Comparison of ENCODE assay signal across 8 cellular contexts in the genomic region with DNA sequence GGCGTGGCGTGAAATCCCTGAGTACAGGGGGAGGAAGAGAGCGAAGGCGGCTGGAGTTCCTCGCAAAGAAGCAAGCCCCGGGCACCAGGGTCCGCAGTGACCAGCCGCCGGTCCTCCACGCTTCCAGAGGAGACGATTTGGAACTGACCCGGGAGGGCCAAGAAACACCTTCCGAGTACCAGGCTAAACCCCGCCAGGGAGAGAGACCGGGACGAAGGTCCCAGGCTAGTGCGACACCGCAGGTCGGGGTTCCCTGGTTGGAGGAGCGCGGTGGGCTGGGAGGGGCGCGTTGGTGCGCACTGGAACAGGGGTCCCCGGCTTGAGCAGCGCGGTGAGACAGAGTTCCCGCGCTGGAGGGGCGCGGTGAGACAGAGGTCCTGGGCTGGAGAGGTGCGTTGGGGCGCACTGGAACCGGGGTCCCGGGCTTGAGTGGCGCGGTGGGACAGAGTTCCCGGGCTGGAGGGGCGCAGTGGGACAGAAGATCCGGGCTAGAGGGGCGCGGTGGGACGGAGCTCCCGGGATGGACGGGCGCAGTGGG. TPM values are rescaled to one million over a fixed set of nuclear protein-coding genes. Genes with fewer than 3 reads are reported as not detected.
DNase-seq lines count a peak whose midpoint lies in the region; ATAC-seq and TF ChIP-seq lines count a peak whose summit lies in the region.

No MANE protein-coding gene starts in this region.

- peak overlapping the region; percentile 87 for H3K4me3 ChIP-seq in ACC112 (ENCODE audit: low read depth, low read length)
- H3K4me3 ChIP-seq in PC-9: peak overlapping the region; percentile 74
- peak overlapping the region; percentile 94 for H3K4me3 ChIP-seq in brain microvascular endothelial cell (ENCODE audit: low read depth, low read length)
- peak overlapping the region; percentile 88 for H3K4me3 ChIP-seq in iPS-20b (ENCODE audit: low read length)
- H3K4me3 ChIP-seq in skeletal muscle satellite cell (ENCODE audit: low read length): peak overlapping the region; percentile 100

- CTCF ChIA-PET in PC-9 (lab: Charles Lee): no interaction called here

- H3K27me3 ChIP-seq in ACC112 (ENCODE audit: insufficient read depth, low read length) (no peaks in the 10 kb centered on the region), PC-9 (ENCODE audit: insufficient read depth, low read depth) (no peaks in the 10 kb centered on the region), brain microvascular endothelial cell (replicated peaks) (no peaks in the 10 kb centered on the region), iPS-20b (ENCODE audit: insufficient read depth, low read length) (no peaks in the 10 kb centered on the region), skeletal muscle satellite cell (ENCODE audit: control insufficient read depth, insufficient read depth, low read length) (no peaks in the 10 kb centered on the region)

- peak overlapping the region; percentile 15 for H2AFZ ChIP-seq in ACC112 (ENCODE audit: low read length, unreplicated experiment)
- peak overlapping the region; percentile 91 for H2AFZ ChIP-seq in PC-9

- DNase-seq in PC-9: peak; percentile 45 to 64
- no peak for DNase-seq in brain microvascular endothelial cell
- no peak for DNase-seq in mesenteric fat pad (ENCODE audit: low spot score)

- peaks cover 41% of the 10 kb centered on the region for H3F3A ChIP-seq in PC-9 (ENCODE audit: insufficient read depth, low read depth)

- no peaks in the 10 kb centered on the region for H3K9me3 ChIP-seq in PC-9 (ENCODE audit: insufficient read depth, low read depth)
- no peaks in the 10 kb centered on the region for H3K9me3 ChIP-seq in iPS-20b (ENCODE audit: insufficient read depth, low read depth, low read length)
- no peaks in the 10 kb centered on the region for H3K9me3 ChIP-seq in skeletal muscle satellite cell (replicated peaks; ENCODE audit: low read length)

- H3K4me2 ChIP-seq in PC-9 (peak overlapping the region; percentile 77), skeletal muscle satellite cell (ENCODE audit: low read length) (peak overlapping the region; percentile 89)

- H3K27ac ChIP-seq in ACC112 (ENCODE audit: low read depth, low read length) (peak overlapping the region; percentile 81), PC-9 (peak overlapping the region; percentile 1; the same call in 1 of the 2 replicates), brain microvascular endothelial cell (peak overlapping the region; percentile 82), iPS-20b (ENCODE audit: low read length) (peak overlapping the region; percentile 83)

- H3K4me1 ChIP-seq in ACC112 (ENCODE audit: control insufficient read depth, insufficient read depth, low read length, unreplicated experiment) (peaks cover 18% of the 10 kb centered on the region), PC-9 (replicated peaks; ENCODE audit: insufficient read depth) (peaks cover 42% of the 10 kb centered on the region), iPS-20b (ENCODE audit: insufficient read depth, low read length) (peaks cover 17% of the 10 kb centered on the region), skeletal muscle satellite cell (ENCODE audit: control insufficient read depth, insufficient read depth, low read length) (peaks cover 15% of the 10 kb centered on the region)

- no peaks in the 10 kb centered on the region for H3K9me2 ChIP-seq in PC-9 (ENCODE audit: insufficient read depth)

- ATAC-seq in GM18511 (IDR thresholded peaks at IDR 0.05; ENCODE audit: unreplicated experiment) (peak; percentile 20), GM21367 (IDR thresholded peaks at IDR 0.05; ENCODE audit: unreplicated experiment) (no peak)

- POLR2A ChIA-PET in PC-9 (lab: Charles Lee; ENCODE audit: unreplicated experiment): interaction anchor here (0.6 to 0.9 kb wide), 4 partner anchors 98 to 538 kb away, joined by 3 to 20 read pairs (median 12); no protein-coding TSS in a partner anchor

- H3K79me2 ChIP-seq in ACC112 (ENCODE audit: control insufficient read depth, insufficient read depth, low read length, unreplicated experiment): peaks cover 49% of the 10 kb centered on the region
- H3K79me2 ChIP-seq in PC-9 (ENCODE audit: low read depth): peaks cover 46% of the 10 kb centered on the region

- in situ Hi-C loops in brain microvascular endothelial cell (cut with HindIII; ENCODE audit: low pct_ligation_motif_present, low sequenced_read_pairs): no loop called here

- no peaks in the 10 kb centered on the region for H4K20me1 ChIP-seq in PC-9 (ENCODE audit: insufficient read depth)

- intact Hi-C loops in PC-9 (cut with micrococcal nuclease; ENCODE audit: unreplicated experiment): loop anchor here (1.0 to 10.0 kb wide), 4 partner anchors 107 to 972 kb away; a partner anchor contains a TSS

- H3K36me3 ChIP-seq in ACC112 (ENCODE audit: insufficient read depth, low read length) (peaks cover 10% of the 10 kb centered on the region; the same call in 1 of the 2 replicates), PC-9 (ENCODE audit: low read depth) (peaks cover 8% of the 10 kb centered on the region; the same call in 1 of the 2 replicates), brain microvascular endothelial cell (replicated peaks) (no peaks in the 10 kb centered on the region), iPS-20b (ENCODE audit: insufficient read depth, low read depth, low read length) (peaks cover 4% of the 10 kb centered on the region; the same call in 1 of the 2 replicates), skeletal muscle satellite cell (ENCODE audit: insufficient read depth, low read length) (no peaks in the 10 kb centered on the region)

- BruUV-seq in PC-9 (replicated peaks; lab: Mats Ljungman, UMichigan): no TSS peak

- no peak for TF ChIP-seq CTCF in PC-9 (conservative IDR thresholded peaks at IDR 0.05)
- no peak for TF ChIP-seq CTCF in brain microvascular endothelial cell (IDR thresholded peaks at IDR 0.05; ENCODE audit: low read depth, low read length, missing control alignments)

- H3K9ac ChIP-seq in iPS-20b (ENCODE audit: low read depth, low read length) (peak overlapping the region; percentile 87), skeletal muscle satellite cell (ENCODE audit: low read depth, low read length) (peak overlapping the region; percentile 94)

RNA-seq across cellular contexts. Expression of a gene that starts 0.9 kb away (rescaled TPM):
- total RNA-seq in PC-9 (2021) (81.9 and 84.4 TPM in 2 replicates), mesenteric fat pad (41.7 TPM)
- 81.9 and 87.8 TPM in 2 replicates for total RNA-seq in skeletal muscle satellite cell (2012; rRNA removed)

RNA-seq across cellular contexts. Expression of a gene that starts 13.0 kb away (rescaled TPM):
- total RNA-seq in PC-9 (2021) (66.4 and 76.6 TPM in 2 replicates), mesenteric fat pad (19.2 TPM)
- 34.7 and 36.0 TPM in 2 replicates for total RNA-seq in skeletal muscle satellite cell (2012; rRNA removed)

Comparison
In these comparisons a context has a peak if more than half of its experiments do, and no peak if none do; other contexts are left out.
1. H3K27ac ChIP-seq: peak in every context shown above with its lines; median percentile 83 in iPS-20b; 82 in brain microvascular endothelial cell; 81 in ACC112; 1 in PC-9.
2. DNase-seq: peak in PC-9 (2 of 2); none in brain microvascular endothelial cell (single experiment) and mesenteric fat pad (single experiment).
3. Peak in every context shown above with its lines, with median percentiles within 50 percentile points of each other: H3K4me3 ChIP-seq.